In genomic region chr13:79448413-79448812, GRCh38 we compare ENCODE assay signal across 13 cellular contexts. TPM values are rescaled to one million over a fixed set of nuclear protein-coding genes. Genes with fewer than 3 reads are reported as not detected.
DNase-seq lines count a peak whose midpoint lies in the region; ATAC-seq, FAIRE-seq and TF ChIP-seq lines count a peak whose summit lies in the region.
"Had no signal": no experiment of that assay in that cellular context is flagged by ENCODE, and none has a peak within 500 bp of the region (broad histone marks: within the 10 kb centered on the region; RNA-seq: fewer than 3 reads in every experiment).

No MANE protein-coding gene starts in this region.

- no peak overlapping the region for H3K4me2 ChIP-seq in mesendoderm (ENCODE audit: low read length)

- no peak for TF ChIP-seq CTCF in foreskin keratinocyte (conservative IDR thresholded peaks at IDR 0.05)

- no peak overlapping the region for H3K23ac ChIP-seq in mesendoderm (ENCODE audit: low read length)

- H4K5ac ChIP-seq in mesendoderm (ENCODE audit: low read length), result no peak overlapping the region

- peak; percentile 70 for FAIRE-seq in GM18507 (lab: Jason Lieb, UNC)

- H2BK15ac ChIP-seq in mesendoderm (replicated peaks; ENCODE audit: low read depth), result no peak overlapping the region

- no peak overlapping the region for H4K8ac ChIP-seq in mesendoderm (ENCODE audit: low read depth, low read length)

- no peak overlapping the region for H3K18ac ChIP-seq in mesendoderm (ENCODE audit: low read length)

- no peak overlapping the region for H2BK120ac ChIP-seq in mesendoderm (ENCODE audit: low read depth, low read length)

- peaks cover 3% of the 10 kb centered on the region for H3K4me1 ChIP-seq in mesendoderm (ENCODE audit: control insufficient read depth, low read depth, low read length)
- no peaks in the 10 kb centered on the region for H3K4me1 ChIP-seq in foreskin keratinocyte
- H3K4me1 ChIP-seq: uterus had no signal

- H3K27ac ChIP-seq in mesendoderm (ENCODE audit: low read depth, low read length) (no peak overlapping the region), foreskin keratinocyte (no peak overlapping the region)
- H3K27ac ChIP-seq: uterus had no signal

- no peaks in the 10 kb centered on the region for H3K36me3 ChIP-seq in mesendoderm (ENCODE audit: control insufficient read depth, insufficient read depth, low read length)
- H3K36me3 ChIP-seq: uterus had no signal

- DNase-seq in GM18507 (ENCODE audit: extremely low spot score, insufficient read length, low read depth) (no peak), HCEC 1CT (peak; percentile 43), RKO (ENCODE audit: low spot score) (peak; percentile 52), mesendoderm (peak; percentile 32), D341Med (ENCODE audit: low spot score) (no peak), foreskin keratinocyte (no peak)
- DNase-seq: DMS153, foreskin melanocyte, left ventricle myocardium superior, NCI-H446, posterior cingulate gyrus, uterus had no signal

- H3K9ac ChIP-seq in mesendoderm (ENCODE audit: low read length), result no peak overlapping the region

- no peak overlapping the region for H2AK5ac ChIP-seq in mesendoderm (ENCODE audit: low read length)

- ATAC-seq in HG03354 (IDR thresholded peaks at IDR 0.05; ENCODE audit: poor library complexity, severe bottlenecking, unreplicated experiment), result no peak
- ATAC-seq in foreskin keratinocyte, result no peak
- ATAC-seq: left ventricle myocardium superior had no signal

- no peaks in the 10 kb centered on the region for H3K79me1 ChIP-seq in mesendoderm (ENCODE audit: low read length)

- no peak overlapping the region for H3K4me3 ChIP-seq in mesendoderm (ENCODE audit: low read length)
- H3K4me3 ChIP-seq: uterus had no signal

- no peak overlapping the region for H2BK5ac ChIP-seq in mesendoderm (ENCODE audit: low read length)

- no peaks in the 10 kb centered on the region for H3K79me2 ChIP-seq in mesendoderm (ENCODE audit: control insufficient read depth, insufficient read depth, low read length)

- H3K56ac ChIP-seq in mesendoderm (ENCODE audit: low read length), result no peak overlapping the region

- H3K27me3 ChIP-seq in mesendoderm (ENCODE audit: insufficient read depth, low read length, poor library complexity) (no peaks in the 10 kb centered on the region), foreskin keratinocyte (no peaks in the 10 kb centered on the region)
- H3K27me3 ChIP-seq: uterus had no signal

- WGBS in mesendoderm (ENCODE audit: extremely low coverage, insufficient coverage, low lambda C conversion rate), result no CpG with 5 or more reads among the region's 1 CpG

- H3K4ac ChIP-seq in mesendoderm (ENCODE audit: low read depth, low read length), result no peak overlapping the region

RNA-seq across cellular contexts. Expression of gene NDFIP2, which starts 32.5 kb away (rescaled TPM):
- polyA plus RNA-seq in mesendoderm (2013, experiment 1 of 2), result 19.6 TPM
- polyA plus RNA-seq in mesendoderm (2013, experiment 2 of 2), result 22.7 TPM
- total RNA-seq in foreskin keratinocyte, result 88.4 and 98.3 TPM in 2 replicates
- polyA plus RNA-seq in foreskin keratinocyte, result 40.7 and 52.6 TPM in 2 replicates

RNA-seq across cellular contexts. Expression of gene RBM26, which starts 42.4 kb away (rescaled TPM):
- 46.4 TPM for polyA plus RNA-seq in mesendoderm (2013, experiment 1 of 2)
- 48.0 TPM for polyA plus RNA-seq in mesendoderm (2013, experiment 2 of 2)
- 29.6 and 33.1 TPM in 2 replicates for total RNA-seq in foreskin keratinocyte
- polyA plus RNA-seq in foreskin keratinocyte, result 9.7 and 12.1 TPM in 2 replicates

Comparison
In these comparisons a context has a peak if more than half of its experiments do, and no peak if none do; other contexts are left out.
1. DNase-seq: peak in HCEC 1CT (single experiment), RKO (single experiment) and mesendoderm (single experiment); none in GM18507 (single experiment), D341Med (single experiment) and foreskin keratinocyte (0 of 2).